In the genomic region with DNA sequence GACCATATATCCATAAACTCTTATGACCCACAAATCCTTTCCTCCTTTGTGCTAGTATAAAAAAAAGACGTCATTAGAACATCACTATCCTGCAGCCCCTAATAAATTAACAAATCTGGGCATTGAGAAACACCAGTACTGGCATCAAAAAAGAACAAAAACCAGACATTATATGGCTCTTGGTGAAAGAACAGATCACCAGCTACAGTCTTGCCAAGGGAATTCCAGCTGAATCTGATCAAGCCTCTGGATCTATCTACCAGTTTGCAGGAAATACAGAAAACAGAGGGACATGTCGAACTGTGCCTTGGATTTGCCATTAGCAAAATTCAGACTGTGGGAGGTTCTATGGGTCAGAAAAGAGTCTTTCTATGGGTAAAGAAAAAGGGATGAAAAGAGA, we compare ENCODE assay signal across 1 cellular context.
TF ChIP-seq lines count a peak whose summit lies in the region.

No MANE protein-coding gene starts in this region.

TF ChIP-seq in SK-N-SH treated with all-trans-retinoic acid at 6 μM for 48 hours, 23 proteins besides CTCF, POLR2A, EP300 and RAD21 (continued from another document):
- TF ChIP-seq POU6F1 (CRISPR knock-in tag; IDR thresholded peaks at IDR 0.05; ENCODE audit: borderline replicate concordance, low read depth) (no peak), TOX (CRISPR knock-in tag; IDR thresholded peaks at IDR 0.05; ENCODE audit: borderline replicate concordance) (no peak), CSDC2 (CRISPR knock-in tag; IDR thresholded peaks at IDR 0.05) (no peak), ZNF8 (CRISPR knock-in tag; IDR thresholded peaks at IDR 0.05) (no peak), CSRNP3 (CRISPR knock-in tag; IDR thresholded peaks at IDR 0.05) (no peak), ZNF70 (CRISPR knock-in tag; IDR thresholded peaks at IDR 0.05) (no peak), ZC3H10 (CRISPR knock-in tag; IDR thresholded peaks at IDR 0.05) (no peak), ZFP30 (CRISPR knock-in tag; IDR thresholded peaks at IDR 0.05) (no peak), OSR1 (CRISPR knock-in tag; IDR thresholded peaks at IDR 0.05) (no peak)
- TF ChIP-seq, protein P1, sequence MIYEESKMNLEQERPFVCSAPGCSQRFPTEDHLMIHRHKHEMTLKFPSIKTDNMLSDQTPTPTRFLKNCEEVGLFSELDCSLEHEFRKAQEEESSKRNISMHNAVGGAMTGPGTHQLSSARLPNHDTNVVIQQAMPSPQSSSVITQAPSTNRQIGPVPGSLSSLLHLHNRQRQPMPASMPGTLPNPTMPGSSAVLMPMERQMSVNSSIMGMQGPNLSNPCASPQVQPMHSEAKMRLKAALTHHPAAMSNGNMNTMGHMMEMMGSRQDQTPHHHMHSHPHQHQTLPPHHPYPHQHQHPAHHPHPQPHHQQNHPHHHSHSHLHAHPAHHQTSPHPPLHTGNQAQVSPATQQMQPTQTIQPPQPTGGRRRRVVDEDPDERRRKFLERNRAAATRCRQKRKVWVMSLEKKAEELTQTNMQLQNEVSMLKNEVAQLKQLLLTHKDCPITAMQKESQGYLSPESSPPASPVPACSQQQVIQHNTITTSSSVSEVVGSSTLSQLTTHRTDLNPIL (CRISPR knock-in tag; IDR thresholded peaks at IDR 0.05; ENCODE audit: low read depth): no peak
